29 cellular contexts compared by ENCODE assay signal in the genomic region with DNA sequence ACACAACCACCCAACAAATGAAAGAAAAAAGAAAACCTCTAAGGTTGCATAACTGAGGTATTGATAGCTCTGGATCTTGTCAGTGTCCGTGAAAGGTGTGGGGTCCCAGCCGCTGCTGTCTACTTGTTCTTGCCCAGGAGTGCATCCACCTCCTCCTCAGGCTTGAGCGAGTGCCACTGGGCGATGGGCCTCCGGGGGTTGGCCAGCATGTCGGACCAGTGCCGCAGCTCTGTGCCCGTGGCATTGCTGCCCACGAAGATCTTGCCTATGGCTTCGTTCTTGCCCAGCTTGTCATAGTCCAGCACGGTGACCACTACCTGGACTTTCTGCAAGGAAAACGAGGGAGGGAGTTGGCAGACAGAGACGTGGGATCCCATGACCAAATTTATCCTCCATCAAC.
"Had no signal": no experiment of that assay in that cellular context is flagged by ENCODE, and none has a peak within 500 bp of the region (broad histone marks: within the 10 kb centered on the region; RNA-seq: fewer than 3 reads in every experiment).

No MANE protein-coding gene starts in this region.

- H3K4me3 ChIP-seq: coronary artery, dorsolateral prefrontal cortex, esophagus muscularis mucosa, gastroesophageal sphincter had no signal

- H3K36me3 ChIP-seq: brain microvascular endothelial cell had no signal

- H3K9me3 Mint-ChIP-seq: activated CD4-positive, alpha-beta memory T cell treated with anti-CD3 and anti-CD28 coated beads for 36 hours; activated CD4-positive, alpha-beta T cell treated with anti-CD3 and anti-CD28 coated beads, Interleukin-2, amount 10 ng/mL, durations not matched to agents 24 days and 14 days; activated naive CD4-positive, alpha-beta T cell treated with anti-CD3 and anti-CD28 coated beads for 36 hours; activated naive CD4-positive, alpha-beta T cell treated with anti-CD3 and anti-CD28 coated beads, Interleukin-2, amount 50 U/mL, for 72 hours; activated naive CD8-positive, alpha-beta T cell treated with anti-CD3 and anti-CD28 coated beads, Interleukin-2, amount 10 ng/mL, durations not matched to agents 7 days and 5 days; activated T-helper 1 cell treated with anti-CD3 and anti-CD28 coated beads, Interleukin-12 subunit alpha, Interleukin-12 subunit beta, Interleukin-2, Interleukin-4 antibody, amounts not matched to agents 30 ng/mL and 10 ng/mL and 1 ng/mL, durations not matched to agents 14 hours and 24 hours and 36 hours; activated T-helper 2 cell treated with anti-CD3 and anti-CD28 coated beads, Interferon-gamma antibody, Interleukin-2, Interleukin-4, amounts not matched to agents 10 μg/mL and 5 μg/mL and 100 μg/mL, durations not matched to agents 14 hours and 24 hours and 36 hours; central memory CD8-positive, alpha-beta T cell had no signal

- H3K4me1 Mint-ChIP-seq: activated CD4-positive, alpha-beta T cell treated with anti-CD3 and anti-CD28 coated beads for 36 hours; activated CD4-positive, alpha-beta T cell treated with anti-CD3 and anti-CD28 coated beads, Interleukin-2, amount 10 ng/mL, durations not matched to agents 24 days and 14 days; activated CD8-positive, alpha-beta memory T cell treated with anti-CD3 and anti-CD28 coated beads, Interleukin-2, amount 10 ng/mL, durations not matched to agents 7 days and 5 days; central memory CD8-positive, alpha-beta T cell had no signal

- H3K27me3 Mint-ChIP-seq: activated CD4-positive, alpha-beta memory T cell treated with anti-CD3 and anti-CD28 coated beads for 36 hours; activated CD4-positive, alpha-beta T cell treated with anti-CD3 and anti-CD28 coated beads for 36 hours; activated CD4-positive, alpha-beta T cell treated with anti-CD3 and anti-CD28 coated beads, Interleukin-2, amount 10 ng/mL, durations not matched to agents 24 days and 14 days; activated CD8-positive, alpha-beta memory T cell treated with anti-CD3 and anti-CD28 coated beads, Interleukin-2, amount 10 ng/mL, durations not matched to agents 7 days and 5 days; activated naive CD8-positive, alpha-beta T cell treated with anti-CD3 and anti-CD28 coated beads, Interleukin-2, amount 10 ng/mL, durations not matched to agents 7 days and 5 days; central memory CD8-positive, alpha-beta T cell had no signal

- FAIRE-seq: astrocyte had no signal

- H3K27me3 ChIP-seq: brain microvascular endothelial cell, dorsolateral prefrontal cortex, esophagus muscularis mucosa, foreskin keratinocyte, gastroesophageal sphincter had no signal

- DNase-seq: activated CD4-positive, alpha-beta memory T cell treated with anti-CD3 and anti-CD28 coated beads for 36 hours; activated CD4-positive, alpha-beta T cell treated with anti-CD3 and anti-CD28 coated beads for 36 hours; activated CD4-positive, alpha-beta T cell treated with anti-CD3 and anti-CD28 coated beads, Interleukin-2, amount 10 ng/mL, durations not matched to agents 24 days and 14 days; activated CD4-positive, CD25-positive, alpha-beta regulatory T cell; activated CD4-positive, CD25-positive, alpha-beta regulatory T cell treated with anti-CD3 and anti-CD28 coated beads, Interleukin-2, amount 50 U/mL, for 72 hours; activated CD8-positive, alpha-beta memory T cell treated with anti-CD3 and anti-CD28 coated beads, Interleukin-2, amount 10 ng/mL, durations not matched to agents 7 days and 5 days; activated CD8-positive, alpha-beta memory T cell treated with anti-CD3 and anti-CD28 coated beads, Interleukin-2, amount 50 U/mL, for 4 hours; activated CD8-positive, alpha-beta T cell treated with anti-CD3 and anti-CD28 coated beads, Interleukin-2, amount 10 ng/mL, durations not matched to agents 7 days and 5 days; activated effector memory CD4-positive, alpha-beta T cell treated with anti-CD3 and anti-CD28 coated beads, Interleukin-2, amount 50 U/mL, for 16 hours; activated naive CD4-positive, alpha-beta T cell treated with anti-CD3 and anti-CD28 coated beads for 36 hours; activated naive CD8-positive, alpha-beta T cell treated with anti-CD3 and anti-CD28 coated beads, Interleukin-2, amount 10 ng/mL, durations not matched to agents 7 days and 5 days; activated T-cell treated with anti-CD3 and anti-CD28 coated beads, Interleukin-2, amount 50 U/mL, for 1 hour; activated T-cell treated with anti-CD3 and anti-CD28 coated beads, Interleukin-2, amount 50 U/mL, for 48 hours; brain microvascular endothelial cell; dorsolateral prefrontal cortex; effector memory CD4-positive, alpha-beta T cell; erythroblast; foreskin keratinocyte; head of caudate nucleus; T-helper 2 cell had no signal

- H3K36me3 Mint-ChIP-seq: activated CD4-positive, alpha-beta memory T cell treated with anti-CD3 and anti-CD28 coated beads for 36 hours; activated CD8-positive, alpha-beta memory T cell treated with anti-CD3 and anti-CD28 coated beads, Interleukin-2, amount 10 ng/mL, durations not matched to agents 7 days and 5 days; activated naive CD4-positive, alpha-beta T cell treated with anti-CD3 and anti-CD28 coated beads, Interleukin-2, amount 50 U/mL, for 72 hours; activated naive CD8-positive, alpha-beta T cell treated with anti-CD3 and anti-CD28 coated beads, Interleukin-2, amount 10 ng/mL, durations not matched to agents 7 days and 5 days had no signal

- H3K9me3 ChIP-seq: esophagus muscularis mucosa, gastroesophageal sphincter had no signal

- H3K27ac ChIP-seq: brain microvascular endothelial cell, coronary artery, dorsolateral prefrontal cortex, esophagus muscularis mucosa, foreskin keratinocyte, gastroesophageal sphincter had no signal

- ATAC-seq: activated CD4-positive, alpha-beta T cell treated with anti-CD3 and anti-CD28 coated beads for 36 hours; activated CD8-positive, alpha-beta memory T cell treated with anti-CD3 and anti-CD28 coated beads, Interleukin-2, amount 10 ng/mL, durations not matched to agents 7 days and 5 days; activated CD8-positive, alpha-beta T cell treated with anti-CD3 and anti-CD28 coated beads, Interleukin-2, amount 10 ng/mL, durations not matched to agents 7 days and 5 days; activated naive CD4-positive, alpha-beta T cell treated with anti-CD3 and anti-CD28 coated beads, Interleukin-2, amount 50 U/mL, for 72 hours; foreskin keratinocyte; gastroesophageal sphincter had no signal

- H3K27ac Mint-ChIP-seq: activated CD4-positive, alpha-beta memory T cell treated with anti-CD3 and anti-CD28 coated beads for 36 hours; activated CD4-positive, alpha-beta T cell treated with anti-CD3 and anti-CD28 coated beads for 36 hours; activated CD4-positive, alpha-beta T cell treated with anti-CD3 and anti-CD28 coated beads, Interleukin-2, amount 10 ng/mL, durations not matched to agents 24 days and 14 days; activated CD8-positive, alpha-beta memory T cell treated with anti-CD3 and anti-CD28 coated beads, Interleukin-2, amount 10 ng/mL, durations not matched to agents 7 days and 5 days; activated CD8-positive, alpha-beta T cell treated with anti-CD3 and anti-CD28 coated beads, Interleukin-2, amount 10 ng/mL, durations not matched to agents 7 days and 5 days; activated naive CD4-positive, alpha-beta T cell treated with anti-CD3 and anti-CD28 coated beads for 36 hours; activated naive CD8-positive, alpha-beta T cell treated with anti-CD3 and anti-CD28 coated beads, Interleukin-2, amount 10 ng/mL, durations not matched to agents 7 days and 5 days; activated T-helper 1 cell treated with anti-CD3 and anti-CD28 coated beads, Interleukin-12 subunit alpha, Interleukin-12 subunit beta, Interleukin-2, Interleukin-4 antibody, amounts not matched to agents 30 ng/mL and 10 ng/mL and 1 ng/mL, durations not matched to agents 14 hours and 24 hours and 36 hours; activated T-helper 2 cell treated with anti-CD3 and anti-CD28 coated beads, Interferon-gamma antibody, Interleukin-2, Interleukin-4, amounts not matched to agents 10 μg/mL and 5 μg/mL and 100 μg/mL, durations not matched to agents 14 hours and 24 hours and 36 hours; dendritic cell treated with granulocyte-macrophage colony-stimulating factor and Interleukin-4, amounts not matched to agents 40 ng/mL and 50 ng/mL, for 4 days had no signal

- H3K4me3 Mint-ChIP-seq: activated CD4-positive, alpha-beta memory T cell treated with anti-CD3 and anti-CD28 coated beads for 36 hours; activated CD4-positive, alpha-beta T cell treated with anti-CD3 and anti-CD28 coated beads for 36 hours; activated CD4-positive, alpha-beta T cell treated with anti-CD3 and anti-CD28 coated beads, Interleukin-2, amount 10 ng/mL, durations not matched to agents 24 days and 14 days; activated CD8-positive, alpha-beta memory T cell treated with anti-CD3 and anti-CD28 coated beads, Interleukin-2, amount 10 ng/mL, durations not matched to agents 7 days and 5 days; activated CD8-positive, alpha-beta T cell treated with anti-CD3 and anti-CD28 coated beads, Interleukin-2, amount 10 ng/mL, durations not matched to agents 7 days and 5 days; activated naive CD4-positive, alpha-beta T cell treated with anti-CD3 and anti-CD28 coated beads for 36 hours; activated naive CD8-positive, alpha-beta T cell treated with anti-CD3 and anti-CD28 coated beads, Interleukin-2, amount 10 ng/mL, durations not matched to agents 7 days and 5 days; activated T-helper 1 cell treated with anti-CD3 and anti-CD28 coated beads, Interleukin-12 subunit alpha, Interleukin-12 subunit beta, Interleukin-2, Interleukin-4 antibody, amounts not matched to agents 30 ng/mL and 10 ng/mL and 1 ng/mL, durations not matched to agents 14 hours and 24 hours and 36 hours; central memory CD8-positive, alpha-beta T cell; dendritic cell treated with granulocyte-macrophage colony-stimulating factor and Interleukin-4, amounts not matched to agents 40 ng/mL and 50 ng/mL, for 4 days had no signal
